Comparison of ENCODE assay signal across 8 cellular contexts in the genomic region with DNA sequence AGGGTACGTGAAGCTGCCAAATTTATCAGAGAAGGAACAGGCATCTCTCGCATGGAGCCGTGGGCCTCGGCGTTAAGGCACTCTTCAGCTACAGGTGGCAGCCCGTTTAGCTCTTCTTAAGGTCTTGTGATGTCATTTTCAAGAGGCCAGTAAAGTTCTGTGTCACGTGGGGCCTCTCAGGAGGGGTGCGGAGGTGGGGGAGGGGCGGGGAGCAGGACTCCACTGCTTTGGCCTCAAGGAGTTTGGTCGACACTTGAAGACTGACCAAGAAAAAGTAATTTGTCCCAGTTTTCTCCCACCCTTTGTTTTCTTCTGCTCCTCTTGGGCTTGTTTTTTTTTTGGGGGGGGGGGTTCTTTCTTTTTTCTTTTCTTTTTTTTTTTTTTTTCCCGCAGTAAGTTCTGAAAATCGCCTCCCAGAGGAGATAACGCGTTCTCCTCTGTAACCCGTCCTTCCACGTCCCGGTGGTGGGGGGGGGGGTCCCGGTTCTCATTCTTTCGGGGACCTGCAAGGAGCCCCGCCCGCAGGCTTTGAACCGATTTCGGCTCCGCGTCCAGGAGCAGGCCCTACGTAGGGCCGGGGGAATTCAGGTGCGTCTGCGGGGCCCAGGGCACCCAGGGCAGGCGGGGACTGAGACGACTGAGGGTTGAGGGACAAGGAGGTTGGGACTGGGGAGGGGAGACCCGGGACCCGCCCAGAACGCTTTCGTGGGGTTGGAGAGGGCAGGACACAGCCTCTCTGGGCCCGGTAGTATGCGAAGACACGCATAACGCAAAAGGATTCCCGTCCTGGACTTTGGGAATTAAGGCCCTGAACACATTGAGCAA. TPM values are rescaled to one million over a fixed set of nuclear protein-coding genes. Genes with fewer than 3 reads are reported as not detected.
DNase-seq lines count a peak whose midpoint lies in the region; ATAC-seq, FAIRE-seq and TF ChIP-seq lines count a peak whose summit lies in the region.

No MANE protein-coding gene starts in this region.

- POLR2A ChIA-PET in GM10248 (lab: Yijun Ruan, JAX), result interaction anchor here (0.6 kb wide), 1 partner anchor 622 kb away, joined by 9 read pairs; a partner anchor contains a TSS
- POLR2A ChIA-PET in Panc1 (lab: Charles Lee), result interaction anchor here (0.6 kb wide), 3 partner anchors 9 to 321 kb away, joined by 3 to 12 read pairs (median 7); no protein-coding TSS in a partner anchor

- peaks cover 2% of the 10 kb centered on the region for H3K27me3 Mint-ChIP-seq in astrocyte (ENCODE audit: low read depth, unreplicated experiment)

- H4K20me1 ChIP-seq in astrocyte (ENCODE audit: insufficient read depth, low read length), result no peaks in the 10 kb centered on the region

- ATAC-seq in HG02852 (IDR thresholded peaks at IDR 0.05; ENCODE audit: unreplicated experiment) (peak; percentile 66), Panc1 (peak; percentile 99)

- H3K9ac ChIP-seq in astrocyte (ENCODE audit: low read length) (peak overlapping the region; percentile 72), iPS-18a (ENCODE audit: low read length) (peak overlapping the region; percentile 92)

- in situ Hi-C loops in Panc1 (cut with HindIII; ENCODE audit: low pct_unique_long_range_greater_than_20kb, low sequenced_read_pairs), result no loop called here

- TF ChIP-seq CTCF in GM10248 (IDR thresholded peaks at IDR 0.05; ENCODE audit: control extremely low read depth, extremely low read depth, low read depth, missing control alignments), result no peak
- no peak for TF ChIP-seq CTCF in Panc1 (IDR thresholded peaks at IDR 0.05)
- no peak for TF ChIP-seq CTCF in astrocyte (IDR thresholded peaks at IDR 0.05; ENCODE audit: insufficient read depth, low read depth, low read length)

- peak overlapping the region; percentile 72 to 88 for H3K4me3 ChIP-seq in Panc1 (ENCODE audit: low read depth in 2 of 2, low read length in 2 of 2)
- peak overlapping the region; percentile 68 for H3K4me3 ChIP-seq in astrocyte (ENCODE audit: insufficient read depth, low read depth, low read length)
- peak overlapping the region; percentile 91 for H3K4me3 ChIP-seq in iPS-18a (ENCODE audit: low read length)

- peak overlapping the region; percentile 96 for H2AFZ ChIP-seq in astrocyte (ENCODE audit: low read depth, low read length)

- no peaks in the 10 kb centered on the region for H3K79me2 ChIP-seq in astrocyte (ENCODE audit: insufficient read depth, low read length)

- peaks cover 13% of the 10 kb centered on the region for H3K4me1 Mint-ChIP-seq in astrocyte (ENCODE audit: low read depth, unreplicated experiment)

- no peaks in the 10 kb centered on the region for H3K9me3 Mint-ChIP-seq in astrocyte (ENCODE audit: unreplicated experiment)

- H3K4me2 ChIP-seq in astrocyte (ENCODE audit: low read length), result peak overlapping the region; percentile 90

- peak overlapping the region; percentile 84 for H3K4me3 Mint-ChIP-seq in astrocyte (ENCODE audit: unreplicated experiment)

- intact Hi-C loops in Panc1 (cut with micrococcal nuclease; ENCODE audit: unreplicated experiment), result no loop called here

- H3K27ac Mint-ChIP-seq in astrocyte (ENCODE audit: unreplicated experiment), result peak overlapping the region; percentile 87

- CTCF ChIA-PET in GM10248 (lab: Yijun Ruan, JAX), result interaction anchor here (0.8 to 2.1 kb wide), 3 partner anchors 9 to 16 kb away, joined by 3 to 5 read pairs (median 3); no protein-coding TSS in a partner anchor
- CTCF ChIA-PET in Panc1 (lab: Charles Lee), result interaction anchor here (0.7 to 0.8 kb wide), 4 partner anchors 12 to 107 kb away, joined by 3 to 7 read pairs (median 4); no protein-coding TSS in a partner anchor

- H3K27me3 ChIP-seq in Panc1 (ENCODE audit: control insufficient read depth, insufficient read depth, low read length), result no peaks in the 10 kb centered on the region
- no peaks in the 10 kb centered on the region for H3K27me3 ChIP-seq in astrocyte (ENCODE audit: insufficient read depth, low read length)
- peaks cover 9% of the 10 kb centered on the region for H3K27me3 ChIP-seq in iPS-18a (ENCODE audit: control insufficient read depth, insufficient read depth, low read length)

- H3K4me1 ChIP-seq in Panc1 (ENCODE audit: control insufficient read depth, insufficient read depth, low read length) (peaks cover 4% of the 10 kb centered on the region; the same call in 1 of the 2 replicates), astrocyte (ENCODE audit: insufficient read depth, low read length) (peaks cover 5% of the 10 kb centered on the region), iPS-18a (ENCODE audit: control insufficient read depth, low read depth, low read length) (no peaks in the 10 kb centered on the region)

- no peak for FAIRE-seq in astrocyte (lab: Jason Lieb, UNC)

- DNase-seq in GM10248 (ENCODE audit: extremely low spot score) (peak; percentile 75), Panc1 (ENCODE audit: low read depth, low spot score) (peak; percentile 69), astrocyte (ENCODE audit: low read depth) (peak; percentile 67), smooth muscle cell of the brain vasculature (ENCODE audit: low read depth, low spot score) (peak; percentile 32), NCI-H526 treated with DMSO at 0.1 percent for 48 hours (lab: John Stamatoyannopoulos, UW) (no peak), LoVo (ENCODE audit: low spot score) (no peak)

- H3K9me3 ChIP-seq in Panc1 (ENCODE audit: control insufficient read depth, insufficient read depth, low read depth, low read length) (no peaks in the 10 kb centered on the region), astrocyte (ENCODE audit: insufficient read depth, low read depth, low read length) (no peaks in the 10 kb centered on the region), iPS-18a (ENCODE audit: control insufficient read depth, low read depth, low read length) (no peaks in the 10 kb centered on the region)

- BruUV-seq in Panc1 (replicated peaks; lab: Mats Ljungman, UMichigan), result no TSS peak

- H3K27ac ChIP-seq in Panc1 (ENCODE audit: low read length) (peak overlapping the region; percentile 83), astrocyte (ENCODE audit: low read depth, low read length) (peak overlapping the region; percentile 2), iPS-18a (ENCODE audit: low read length) (no peak overlapping the region)

- H3K36me3 ChIP-seq in Panc1 (ENCODE audit: control insufficient read depth, insufficient read depth, low read length) (no peaks in the 10 kb centered on the region), astrocyte (ENCODE audit: insufficient read depth, low read length) (no peaks in the 10 kb centered on the region), iPS-18a (ENCODE audit: control insufficient read depth, low read depth, low read length) (no peaks in the 10 kb centered on the region)

- H3K36me3 Mint-ChIP-seq in astrocyte (ENCODE audit: low read depth, unreplicated experiment), result no peaks in the 10 kb centered on the region

RNA-seq across cellular contexts. Expression of a gene that starts 26.0 kb away (rescaled TPM):
- not detected for total RNA-seq in Panc1 (2021; ENCODE audit: unreplicated experiment)
- polyA plus RNA-seq in Panc1 (2012; ENCODE audit: insufficient read length), result not detected
- not detected in 2 replicates for total RNA-seq in astrocyte

RNA-seq across cellular contexts. Expression of a gene that starts 36.1 kb away (rescaled TPM):
- total RNA-seq in Panc1 (2021; ENCODE audit: unreplicated experiment) (not detected), astrocyte (4.3 and 6.6 TPM in 2 replicates)
- not detected for polyA plus RNA-seq in Panc1 (2012; ENCODE audit: insufficient read length)

RNA-seq across cellular contexts. Expression of a gene that starts 46.3 kb away (rescaled TPM):
- 1.6 TPM for total RNA-seq in Panc1 (2021; ENCODE audit: unreplicated experiment)
- 0.69 TPM for polyA plus RNA-seq in Panc1 (2012; ENCODE audit: insufficient read length)
- total RNA-seq in astrocyte, result 3.0 and 4.8 TPM in 2 replicates

Comparison
In these comparisons a context has a peak if more than half of its experiments do, and no peak if none do; other contexts are left out.
1. DNase-seq: peak in GM10248 (single experiment), Panc1 (single experiment), astrocyte (single experiment) and smooth muscle cell of the brain vasculature (single experiment); none in NCI-H526 treated with DMSO at 0.1 percent for 48 hours (single experiment) and LoVo (single experiment).
2. Peak in every context shown above with its lines, with median percentiles within 50 percentile points of each other: H3K4me3 ChIP-seq.